Comparison of ENCODE assay signal across 18 cellular contexts in genomic region chr11:61183645-61184044, GRCh38. TPM values are rescaled to one million over a fixed set of nuclear protein-coding genes. Genes with fewer than 3 reads are reported as not detected.
DNase-seq lines count a peak whose midpoint lies in the region; ATAC-seq and TF ChIP-seq lines count a peak whose summit lies in the region.
"Had no signal": no experiment of that assay in that cellular context is flagged by ENCODE, and none has a peak within 500 bp of the region (broad histone marks: within the 10 kb centered on the region; RNA-seq: fewer than 3 reads in every experiment).

No MANE protein-coding gene starts in this region.

- H3K36me3 ChIP-seq in HCT116 (ENCODE audit: control insufficient read depth in 1 of 2, insufficient read depth in 2 of 2, low read length in 2 of 2) (no peaks in the 10 kb centered on the region), colonic mucosa (no peaks in the 10 kb centered on the region)

- H3K4me1 ChIP-seq in HCT116 (ENCODE audit: control insufficient read depth in 1 of 2, insufficient read depth in 2 of 2, low read length in 2 of 2) (no peaks in the 10 kb centered on the region), colonic mucosa (no peaks in the 10 kb centered on the region)

- H3K79me2 ChIP-seq in HCT116 (ENCODE audit: insufficient read depth, low read length) = no peaks in the 10 kb centered on the region

- H3K9ac ChIP-seq in HCT116 (ENCODE audit: low read length) = no peak overlapping the region
- no peak overlapping the region for H3K9ac ChIP-seq in colonic mucosa (ENCODE audit: low read depth in 2 of 2, low read length in 2 of 2)

- DNase-seq in HCT116 (ENCODE audit: low read depth, low spot score) (no peak), cardiac fibroblast (ENCODE audit: low read depth in 2 of 2) (no peak), mesothelial cell of epicardium (ENCODE audit: low spot score in 2 of 2, unreplicated experiment in 2 of 2) (no peak), NK-92 (lab: John Stamatoyannopoulos, UW; ENCODE audit: unreplicated experiment) (no peak), colonic mucosa (no peak)
- no peak for DNase-seq in stimulated activated effector memory CD8-positive, alpha-beta T cell treated with anti-CD3 and anti-CD28 coated beads, Interleukin-12 subunit alpha, Interleukin-12 subunit beta, amount 100 ng/mL, for 72 hours (ENCODE audit: low spot score in 2 of 2)
- DNase-seq: ACHN; CD8-positive, alpha-beta memory T cell; H7; Kasumi-1; NCI-H2029 treated with DMSO at 0.1 percent for 48 hours; NCI-H526 treated with DMSO at 0.1 percent for 48 hours; NK-92 treated with Interleukin-12 subunit alpha and Interleukin-12 subunit beta, amount 100 ng/mL, for 24 hours; OCI-M1; RPMI8226 had no signal

- H3K9me2 ChIP-seq in HCT116 (ENCODE audit: insufficient read depth) = no peaks in the 10 kb centered on the region

- no peaks in the 10 kb centered on the region for H3K36me3 Mint-ChIP-seq in mesothelial cell of epicardium
- no peaks in the 10 kb centered on the region for H3K36me3 Mint-ChIP-seq in stimulated activated effector memory CD8-positive, alpha-beta T cell treated with anti-CD3 and anti-CD28 coated beads, Interleukin-12 subunit alpha, Interleukin-12 subunit beta, amount 100 ng/mL, for 72 hours
- H3K36me3 Mint-ChIP-seq: CD8-positive, alpha-beta memory T cell had no signal

- RAD21 ChIA-PET in HCT116 (lab: Charles Lee; ENCODE audit: low non-redundant PET in 1 of 2, low total read pairs in 2 of 2, uncharacterized antibody in 2 of 2, unreplicated experiment in 2 of 2) = no interaction called here

- peak in 2 of 3 experiments; percentile 26 to 34; a peak in 2 of 6 replicates for TF ChIP-seq CTCF in HCT116 (IDR thresholded peaks at IDR 0.05 in 2 of 3, conservative IDR thresholded peaks at IDR 0.05 in 1 of 3; ENCODE audit: borderline replicate concordance in 1 of 3, insufficient read depth in 1 of 3, low read depth in 2 of 3, low read length in 2 of 3)
- TF ChIP-seq CTCF in cardiac fibroblast (IDR thresholded peaks at IDR 0.05; ENCODE audit: low read depth, low read length) = peak; percentile 3
- no peak for TF ChIP-seq CTCF in mesothelial cell of epicardium (IDR thresholded peaks at IDR 0.05; ENCODE audit: unreplicated experiment)
- no peak for TF ChIP-seq CTCF in colonic mucosa (IDR thresholded peaks at IDR 0.05)

- peaks cover 6% of the 10 kb centered on the region for H3K4me1 Mint-ChIP-seq in mesothelial cell of epicardium
- no peaks in the 10 kb centered on the region for H3K4me1 Mint-ChIP-seq in stimulated activated effector memory CD8-positive, alpha-beta T cell treated with anti-CD3 and anti-CD28 coated beads, Interleukin-12 subunit alpha, Interleukin-12 subunit beta, amount 100 ng/mL, for 72 hours
- H3K4me1 Mint-ChIP-seq: CD8-positive, alpha-beta memory T cell had no signal

- H3K27ac ChIP-seq in HCT116 (ENCODE audit: low read depth, low read length) = no peak overlapping the region
- H3K27ac ChIP-seq in colonic mucosa = no peak overlapping the region

- H2AFZ ChIP-seq in HCT116 (ENCODE audit: low read depth, low read length, poor library complexity, severe bottlenecking) = no peak overlapping the region

- no peaks in the 10 kb centered on the region for H4K20me1 ChIP-seq in HCT116 (ENCODE audit: insufficient read depth)

- H3K9me3 Mint-ChIP-seq in mesothelial cell of epicardium = no peaks in the 10 kb centered on the region
- H3K9me3 Mint-ChIP-seq in stimulated activated effector memory CD8-positive, alpha-beta T cell treated with anti-CD3 and anti-CD28 coated beads, Interleukin-12 subunit alpha, Interleukin-12 subunit beta, amount 100 ng/mL, for 72 hours = no peaks in the 10 kb centered on the region
- H3K9me3 Mint-ChIP-seq: CD8-positive, alpha-beta memory T cell had no signal

- TF ChIP-seq POLR2A in HCT116 (IDR thresholded peaks at IDR 0.05; ENCODE audit: borderline replicate concordance, extremely low read depth, insufficient read depth, insufficient read length) = no peak

- no peak for TF ChIP-seq RAD21 in HCT116 (IDR thresholded peaks at IDR 0.05; ENCODE audit: low read depth)

- CTCF ChIA-PET in HCT116 (lab: Charles Lee) = no interaction called here

- BruUV-seq in HCT116 (replicated peaks; lab: Mats Ljungman, UMichigan) = no TSS peak

- H3K4me3 ChIP-seq in HCT116 (replicated peaks in 1 of 2; ENCODE audit: low read depth in 1 of 2, low read length in 2 of 2) = no peak overlapping the region
- H3K4me3 ChIP-seq in cardiac fibroblast (replicated peaks in 1 of 2; ENCODE audit: low read depth in 2 of 2, low read length in 2 of 2) = no peak overlapping the region
- H3K4me3 ChIP-seq in colonic mucosa = no peak overlapping the region

- H3K27me3 Mint-ChIP-seq in mesothelial cell of epicardium (ENCODE audit: low read depth) = peaks cover 5% of the 10 kb centered on the region

- H3K4me2 ChIP-seq in HCT116 (ENCODE audit: low read length) = no peak overlapping the region

- peak overlapping the region; percentile 49 for H3K27ac Mint-ChIP-seq in mesothelial cell of epicardium
- H3K27ac Mint-ChIP-seq in stimulated activated effector memory CD8-positive, alpha-beta T cell treated with anti-CD3 and anti-CD28 coated beads, Interleukin-12 subunit alpha, Interleukin-12 subunit beta, amount 100 ng/mL, for 72 hours = peak overlapping the region; percentile 49

- intact Hi-C loops in HCT116 (cut with micrococcal nuclease) (loop anchor here (10.0 kb wide), 1 partner anchor 269 kb away; the partner anchor contains the start of gene TMEM109), colonic mucosa (cut with DNase I) (loop anchor here (10.0 kb wide), 1 partner anchor 349 kb away; no protein-coding TSS in a partner anchor)

- H3K27me3 ChIP-seq in HCT116 (ENCODE audit: insufficient read depth, low read length) = no peaks in the 10 kb centered on the region
- no peaks in the 10 kb centered on the region for H3K27me3 ChIP-seq in colonic mucosa

- H3K4me3 Mint-ChIP-seq in mesothelial cell of epicardium = no peak overlapping the region
- H3K4me3 Mint-ChIP-seq in stimulated activated effector memory CD8-positive, alpha-beta T cell treated with anti-CD3 and anti-CD28 coated beads, Interleukin-12 subunit alpha, Interleukin-12 subunit beta, amount 100 ng/mL, for 72 hours = no peak overlapping the region
- H3K4me3 Mint-ChIP-seq: CD8-positive, alpha-beta memory T cell had no signal

- ATAC-seq in HCT116 (peak; percentile 38; the same call in 1 of the 2 replicates), HG02938 (IDR thresholded peaks at IDR 0.05; ENCODE audit: unreplicated experiment) (no peak)
- ATAC-seq in stimulated activated effector memory CD8-positive, alpha-beta T cell treated with anti-CD3 and anti-CD28 coated beads, Interleukin-12 subunit alpha, Interleukin-12 subunit beta, amount 100 ng/mL, for 72 hours = no peak

- POLR2A ChIA-PET in HCT116 (lab: Charles Lee) = no interaction called here

- no peaks in the 10 kb centered on the region for H3K9me3 ChIP-seq in HCT116 (ENCODE audit: control insufficient read depth in 1 of 2, insufficient read depth in 1 of 2, low read depth in 1 of 2, low read length in 2 of 2)
- no peaks in the 10 kb centered on the region for H3K9me3 ChIP-seq in colonic mucosa

TF ChIP-seq in HCT116, 20 proteins besides CTCF, POLR2A, EP300 and RAD21:
- no peak for TF ChIP-seq EGR1 (IDR thresholded peaks at IDR 0.05; ENCODE audit: low read depth)
- TF ChIP-seq ZFX (IDR thresholded peaks at IDR 0.05) = no peak
- TF ChIP-seq EZH2 (IDR thresholded peaks at IDR 0.05) = no peak
TF ChIP-seq in HCT116: peak in this region for 0.

RNA-seq across cellular contexts. Expression of gene PGA3, which starts 19.7 kb away (rescaled TPM):
- total RNA-seq in HCT116 (2021; ENCODE audit: unreplicated experiment) (not detected), mesothelial cell of epicardium (not detected in 3 replicates), colonic mucosa (under 1 TPM in 1 of 2 donors, not detected in 1; 0.35 TPM)
- not detected in 2 replicates for polyA plus RNA-seq in HCT116 (2012)
- total RNA-seq: CD8-positive, alpha-beta memory T cell; Daoy; H7 had no signal
- polyA plus RNA-seq: BJ; CD8-positive, alpha-beta memory T cell had no signal

RNA-seq across cellular contexts. Expression of gene VPS37C, which starts 22.4 kb away (rescaled TPM):
- 23.1 TPM for total RNA-seq in HCT116 (2021; ENCODE audit: unreplicated experiment)
- 17.7 and 20.4 TPM in 2 replicates for polyA plus RNA-seq in HCT116 (2012)
- total RNA-seq in mesothelial cell of epicardium = 24.8 to 29.1 TPM (median 26.5 TPM) in 3 replicates
- total RNA-seq in colonic mucosa = 10 to 100 TPM; 26.8 to 35.4 TPM

RNA-seq across cellular contexts. Expression of gene PGA4, which starts 38.5 kb away (rescaled TPM):
- total RNA-seq in HCT116 (2021; ENCODE audit: unreplicated experiment) (not detected), mesothelial cell of epicardium (not detected in 3 replicates), colonic mucosa (not detected)
- not detected in 2 replicates for polyA plus RNA-seq in HCT116 (2012)
- total RNA-seq: CD8-positive, alpha-beta memory T cell; Daoy had no signal
- polyA plus RNA-seq: BJ; CD8-positive, alpha-beta memory T cell had no signal

RNA-seq across cellular contexts. Expression of gene PGA5, which starts 57.3 kb away (rescaled TPM):
- total RNA-seq in HCT116 (2021; ENCODE audit: unreplicated experiment) = not detected
- polyA plus RNA-seq in HCT116 (2012) = not detected in 2 replicates
- not detected in 3 replicates for total RNA-seq in mesothelial cell of epicardium
- total RNA-seq in colonic mucosa = not detected
- total RNA-seq: CD8-positive, alpha-beta memory T cell; Daoy had no signal
- polyA plus RNA-seq: BJ; CD8-positive, alpha-beta memory T cell had no signal

Comparison
In these comparisons a context has a peak if more than half of its experiments do, and no peak if none do; other contexts are left out.
1. CTCF ChIP-seq: peak in HCT116 (2 of 3) and cardiac fibroblast (single experiment); none in mesothelial cell of epicardium (single experiment) and colonic mucosa (single experiment).